ENCODE assay signal across 23 cellular contexts in genomic region chr11:36126703-36127102, GRCh38.
"Had no signal": no experiment of that assay in that cellular context is flagged by ENCODE, and none has a peak within 500 bp of the region (broad histone marks: within the 10 kb centered on the region; RNA-seq: fewer than 3 reads in every experiment).

No MANE protein-coding gene starts in this region.

- H3K36me3 Mint-ChIP-seq: activated naive CD8-positive, alpha-beta T cell treated with anti-CD3 and anti-CD28 coated beads, Interleukin-2, amount 10 ng/mL, durations not matched to agents 7 days and 5 days had no signal

- H3K9me3 ChIP-seq: suprapubic skin had no signal

- H3K4me3 ChIP-seq: suprapubic skin had no signal

- H3K27ac Mint-ChIP-seq: activated CD8-positive, alpha-beta T cell treated with anti-CD3 and anti-CD28 coated beads, Interleukin-2, amount 10 ng/mL, durations not matched to agents 7 days and 5 days; activated naive CD8-positive, alpha-beta T cell treated with anti-CD3 and anti-CD28 coated beads, Interleukin-2, amount 10 ng/mL, durations not matched to agents 7 days and 5 days; activated T-cell treated with anti-CD3 and anti-CD28 coated beads, Interleukin-2, amount 50 U/mL, for 24 hours; activated T-helper 2 cell treated with anti-CD3 and anti-CD28 coated beads, Interferon-gamma antibody, Interleukin-2, Interleukin-4, amounts not matched to agents 10 μg/mL and 5 μg/mL and 100 μg/mL, durations not matched to agents 14 hours and 24 hours and 36 hours; effector memory CD8-positive, alpha-beta T cell; stimulated activated naive CD8-positive, alpha-beta T cell treated with anti-CD3 and anti-CD28 coated beads, Interleukin-15, Interleukin-2, amounts not matched to agents 100 ng/mL and 50 ng/mL, for 24 hours had no signal

- H3K27me3 ChIP-seq: foreskin keratinocyte, suprapubic skin had no signal

- DNase-seq: activated CD4-positive, alpha-beta T cell treated with anti-CD3 and anti-CD28 coated beads for 48 hours; activated CD4-positive, CD25-positive, alpha-beta regulatory T cell; activated CD8-positive, alpha-beta T cell treated with anti-CD3 and anti-CD28 coated beads, Interleukin-2, amount 10 ng/mL, durations not matched to agents 7 days and 5 days; activated naive CD4-positive, alpha-beta T cell treated with Interleukin-2 at 50 U/mL for 16 hours; activated naive CD8-positive, alpha-beta T cell treated with anti-CD3 and anti-CD28 coated beads, Interleukin-2, amount 10 ng/mL, durations not matched to agents 7 days and 5 days; activated T-cell treated with anti-CD3 and anti-CD28 coated beads, Interleukin-2, amount 50 U/mL, for 24 hours; cortex of kidney; effector memory CD8-positive, alpha-beta T cell; foreskin keratinocyte; hippocampal formation; kidney; midbrain; nephron progenitor cell; occipital lobe; stimulated activated CD4-positive, alpha-beta T cell treated with anti-CD3 and anti-CD28 coated beads, Interleukin-2, amount 100 ng/mL, for 24 hours; T1000; trophoblast cell had no signal

- H3K27ac ChIP-seq: epithelial cell of prostate, foreskin keratinocyte, suprapubic skin had no signal

- H3K4me1 ChIP-seq: suprapubic skin had no signal

- H3K36me3 ChIP-seq: suprapubic skin had no signal

- H3K4me1 Mint-ChIP-seq: activated naive CD8-positive, alpha-beta T cell treated with anti-CD3 and anti-CD28 coated beads, Interleukin-2, amount 10 ng/mL, durations not matched to agents 7 days and 5 days; central memory CD8-positive, alpha-beta T cell had no signal

- ATAC-seq: activated CD8-positive, alpha-beta T cell treated with anti-CD3 and anti-CD28 coated beads, Interleukin-2, amount 10 ng/mL, durations not matched to agents 7 days and 5 days; effector memory CD8-positive, alpha-beta T cell; foreskin keratinocyte; left lobe of liver had no signal

- H3K4me3 Mint-ChIP-seq: activated CD8-positive, alpha-beta T cell treated with anti-CD3 and anti-CD28 coated beads, Interleukin-2, amount 10 ng/mL, durations not matched to agents 7 days and 5 days; activated naive CD8-positive, alpha-beta T cell treated with anti-CD3 and anti-CD28 coated beads, Interleukin-2, amount 10 ng/mL, durations not matched to agents 7 days and 5 days; activated T-cell treated with anti-CD3 and anti-CD28 coated beads, Interleukin-2, amount 50 U/mL, for 24 hours; central memory CD8-positive, alpha-beta T cell; effector memory CD8-positive, alpha-beta T cell; nephron progenitor cell; stimulated activated naive CD8-positive, alpha-beta T cell treated with anti-CD3 and anti-CD28 coated beads, Interleukin-15, Interleukin-2, amounts not matched to agents 100 ng/mL and 50 ng/mL, for 24 hours had no signal

- H3K9me3 Mint-ChIP-seq: activated naive CD8-positive, alpha-beta T cell treated with anti-CD3 and anti-CD28 coated beads, Interleukin-2, amount 10 ng/mL, durations not matched to agents 7 days and 5 days; activated T-cell treated with anti-CD3 and anti-CD28 coated beads, Interleukin-2, amount 50 U/mL, for 24 hours; activated T-helper 2 cell treated with anti-CD3 and anti-CD28 coated beads, Interferon-gamma antibody, Interleukin-2, Interleukin-4, amounts not matched to agents 10 μg/mL and 5 μg/mL and 100 μg/mL, durations not matched to agents 14 hours and 24 hours and 36 hours; central memory CD8-positive, alpha-beta T cell; effector memory CD8-positive, alpha-beta T cell; nephron progenitor cell; stimulated activated naive CD8-positive, alpha-beta T cell treated with anti-CD3 and anti-CD28 coated beads, Interleukin-15, Interleukin-2, amounts not matched to agents 100 ng/mL and 50 ng/mL, for 24 hours had no signal
